ENCODE assay signal across 1 cellular context in the genomic region with DNA sequence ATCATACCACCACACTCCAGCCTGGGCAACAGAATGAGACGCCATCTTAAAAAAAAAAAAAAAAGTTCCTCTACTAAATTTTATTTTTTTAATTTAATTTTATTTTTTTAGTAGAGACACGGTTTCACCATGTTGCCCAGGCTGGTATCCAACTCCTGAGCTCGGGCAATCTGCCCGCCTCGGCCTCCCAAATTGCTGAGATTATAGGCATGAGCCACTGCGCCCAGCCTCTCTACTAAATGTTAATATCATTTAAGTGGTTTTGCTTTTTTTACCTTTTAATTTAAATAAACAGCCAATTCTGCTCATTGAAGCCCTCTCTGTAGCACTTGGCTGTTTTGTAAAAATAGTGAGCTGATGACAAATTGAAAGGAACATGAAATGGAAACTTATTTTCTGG.
TF ChIP-seq lines count a peak whose summit lies in the region.

No MANE protein-coding gene starts in this region.

TF ChIP-seq in HepG2, 621 proteins besides CTCF, POLR2A, EP300 and RAD21:
- no peak for TF ChIP-seq ZNF629 (CRISPR knock-in tag; conservative IDR thresholded peaks at IDR 0.05)
